ENCODE assay signal across 15 cellular contexts in genomic region chr6:133208183-133208755, GRCh38. TPM values are rescaled to one million over a fixed set of nuclear protein-coding genes. Genes with fewer than 3 reads are reported as not detected.
"Had no signal": no experiment of that assay in that cellular context is flagged by ENCODE, and none has a peak within 500 bp of the region (broad histone marks: within the 10 kb centered on the region; RNA-seq: fewer than 3 reads in every experiment).

No MANE protein-coding gene starts in this region.

- H3K36me3 ChIP-seq: breast epithelium, esophagus muscularis mucosa, heart left ventricle, left lung, pancreas, stomach, thoracic aorta had no signal

- H3K27ac ChIP-seq: breast epithelium, esophagus muscularis mucosa, heart left ventricle, left lung, pancreas, skin epidermis, stomach, thoracic aorta, VCaP had no signal

- H3K27me3 ChIP-seq: breast epithelium, esophagus muscularis mucosa, heart left ventricle, left lung, pancreas, stomach had no signal

- H3K4me3 ChIP-seq: breast epithelium, esophagus muscularis mucosa, heart left ventricle, left lung, pancreas, skin epidermis, stomach, thoracic aorta had no signal

- DNase-seq: activated CD4-positive, alpha-beta T cell treated with anti-CD3 and anti-CD28 coated beads for 36 hours; activated CD8-positive, alpha-beta memory T cell treated with anti-CD3 and anti-CD28 coated beads, Interleukin-2, amount 50 U/mL, for 48 hours; activated CD8-positive, alpha-beta T cell treated with anti-CD3 and anti-CD28 coated beads for 36 hours; activated naive CD4-positive, alpha-beta T cell treated with anti-CD3 and anti-CD28 coated beads, Interleukin-2, amount 10 ng/mL, durations not matched to agents 7 days and 5 days; foreskin melanocyte; heart left ventricle; left lung; pancreas; stomach; T-helper 9 cell had no signal

- H3K4me1 ChIP-seq: breast epithelium, esophagus muscularis mucosa, left lung, pancreas, stomach had no signal

- H3K9me3 ChIP-seq: pancreas, thoracic aorta had no signal

- ATAC-seq: activated CD4-positive, alpha-beta T cell treated with anti-CD3 and anti-CD28 coated beads for 36 hours; activated CD8-positive, alpha-beta T cell treated with anti-CD3 and anti-CD28 coated beads for 36 hours; left lung; pancreas had no signal

RNA-seq across cellular contexts. Expression of gene EYA4, which starts 32.9 kb away (rescaled TPM):
- total RNA-seq: activated CD4-positive, alpha-beta T cell treated with anti-CD3 and anti-CD28 coated beads for 36 hours; activated CD8-positive, alpha-beta T cell treated with anti-CD3 and anti-CD28 coated beads for 36 hours had no signal
